Comparison of ENCODE assay signal across 23 cellular contexts in genomic region chr2:239532305-239532649, GRCh38.
"Had no signal": no experiment of that assay in that cellular context is flagged by ENCODE, and none has a peak within 500 bp of the region (broad histone marks: within the 10 kb centered on the region; RNA-seq: fewer than 3 reads in every experiment).

No MANE protein-coding gene starts in this region.

- H2AFZ ChIP-seq: hepatocyte had no signal

- DNase-seq: dermis blood vessel endothelial cell; effector CD4-positive, alpha-beta T cell; foreskin melanocyte; head of caudate nucleus; left cardiac atrium; left ventricle myocardium inferior; mesendoderm; naive B cell; ovary; stimulated activated CD4-positive, alpha-beta T cell treated with anti-CD3 and anti-CD28 coated beads, Interleukin-2, amount 100 ng/mL, for 48 hours; stimulated activated CD8-positive, alpha-beta memory T cell treated with anti-CD3 and anti-CD28 coated beads, Interleukin-4, amount 100 ng/mL, for 48 hours; stimulated activated naive CD8-positive, alpha-beta T cell treated with anti-CD3 and anti-CD28 coated beads, Interleukin-15, Interleukin-2, amounts not matched to agents 100 U/mL and 50 U/mL, for 24 hours; tibial artery had no signal

- H3K27ac Mint-ChIP-seq: naive B cell; stimulated activated effector memory CD8-positive, alpha-beta T cell treated with anti-CD3 and anti-CD28 coated beads, Interleukin-12 subunit alpha, Interleukin-12 subunit beta, amount 100 ng/mL, for 72 hours had no signal

- H3K4me1 Mint-ChIP-seq: naive B cell had no signal

- H3K9me3 Mint-ChIP-seq: stimulated activated effector memory CD8-positive, alpha-beta T cell treated with anti-CD3 and anti-CD28 coated beads, Interleukin-12 subunit alpha, Interleukin-12 subunit beta, amount 100 ng/mL, for 72 hours had no signal

- H3K4me3 ChIP-seq: hepatocyte, left ventricle myocardium inferior, lung, ovary, right atrium auricular region, suprapubic skin, tibial artery, upper lobe of right lung had no signal

- H3K79me2 ChIP-seq: hepatocyte had no signal

- H3K4me2 ChIP-seq: hepatocyte had no signal

- FAIRE-seq: colon, kidney, small intestine had no signal

- H3K27ac ChIP-seq: hepatocyte, left ventricle myocardium inferior, ovary, right atrium auricular region, suprapubic skin, tibial artery, upper lobe of right lung had no signal

- H3K9me3 ChIP-seq: right atrium auricular region, suprapubic skin, upper lobe of right lung had no signal

- H3K36me3 ChIP-seq: left ventricle myocardium inferior, ovary, right atrium auricular region, suprapubic skin, tibial artery, upper lobe of right lung had no signal

- H3K27me3 ChIP-seq: hepatocyte, ovary, right atrium auricular region, upper lobe of right lung had no signal

- H3K4me1 ChIP-seq: tibial artery, upper lobe of right lung had no signal

- H3K4me3 Mint-ChIP-seq: nephron progenitor cell; stimulated activated effector memory CD8-positive, alpha-beta T cell treated with anti-CD3 and anti-CD28 coated beads, Interleukin-12 subunit alpha, Interleukin-12 subunit beta, amount 100 ng/mL, for 72 hours had no signal

- H3K36me3 Mint-ChIP-seq: stimulated activated effector memory CD8-positive, alpha-beta T cell treated with anti-CD3 and anti-CD28 coated beads, Interleukin-12 subunit alpha, Interleukin-12 subunit beta, amount 100 ng/mL, for 72 hours had no signal

- ATAC-seq: left cardiac atrium; stimulated activated effector memory CD8-positive, alpha-beta T cell treated with anti-CD3 and anti-CD28 coated beads, Interleukin-12 subunit alpha, Interleukin-12 subunit beta, amount 100 ng/mL, for 72 hours; stimulated activated naive CD8-positive, alpha-beta T cell treated with anti-CD3 and anti-CD28 coated beads, Interleukin-15, Interleukin-2, amounts not matched to agents 100 U/mL and 50 U/mL, for 24 hours; upper lobe of right lung had no signal
